In the genomic region with DNA sequence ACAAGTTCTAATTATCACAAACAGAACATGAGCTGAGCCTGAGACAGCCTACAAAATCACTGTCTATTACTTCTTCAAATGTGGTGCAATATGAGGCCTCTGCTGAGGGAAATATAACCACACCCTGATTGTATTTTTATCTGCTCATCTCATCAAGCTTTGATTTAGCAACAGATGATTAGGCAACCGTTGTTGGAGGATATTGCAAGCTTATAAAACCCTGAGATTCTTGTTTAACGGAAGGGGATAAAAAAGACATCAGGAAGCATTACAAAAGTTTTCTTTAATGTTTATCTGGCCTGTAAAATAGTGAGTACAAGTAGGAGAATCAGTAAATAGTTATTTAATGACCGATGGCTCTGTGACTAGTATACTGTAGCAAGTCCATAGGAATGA, we compare ENCODE assay signal across 11 cellular contexts.
DNase-seq lines count a peak whose midpoint lies in the region; ATAC-seq and TF ChIP-seq lines count a peak whose summit lies in the region.
"Had no signal": no experiment of that assay in that cellular context is flagged by ENCODE, and none has a peak within 500 bp of the region (broad histone marks: within the 10 kb centered on the region; RNA-seq: fewer than 3 reads in every experiment).

No MANE protein-coding gene starts in this region.

- H3K4me1 Mint-ChIP-seq in H9: 0 out of 4 replicates have a peak, but pooled peaks cover 0 to 2% of the 10 kb centered on the region in 2 experiments

- H2AFZ ChIP-seq in H9 (ENCODE audit: low read length): no peak overlapping the region

- no peaks in the 10 kb centered on the region for H3K23me2 ChIP-seq in H9 (ENCODE audit: insufficient read length, low read depth, low read length, poor library complexity, severe bottlenecking)

- H3K27me3 Mint-ChIP-seq in H9 (ENCODE audit: low read depth): no peaks in the 10 kb centered on the region

- H4K5ac ChIP-seq in H9 (ENCODE audit: insufficient read length, low read depth, low read length): no peak overlapping the region

- no peak overlapping the region for H3K27ac Mint-ChIP-seq in H9

- no peak overlapping the region for H3T11ph ChIP-seq in H9 (ENCODE audit: low read length)

- no peak overlapping the region for H3K9ac ChIP-seq in H9 (ENCODE audit: extremely low read depth, insufficient read length, low read length)

- H3K23ac ChIP-seq in H9 (ENCODE audit: insufficient read length, low read depth, low read length): no peak overlapping the region

- no peak overlapping the region for H4K91ac ChIP-seq in H9 (ENCODE audit: insufficient read length, low read depth, low read length)

- no peak overlapping the region for H3K4ac ChIP-seq in H9 (ENCODE audit: low read depth, low read length)

- no peak overlapping the region for H3K14ac ChIP-seq in H9 (ENCODE audit: insufficient read depth, low read length)

- intact Hi-C loops in sciatic nerve (cut with DNase I): no loop called here

- peak; percentile 95 for ATAC-seq in sciatic nerve
- ATAC-seq in GM21515 (IDR thresholded peaks at IDR 0.05; ENCODE audit: unreplicated experiment): no peak
- no peak for ATAC-seq in HG03135 (IDR thresholded peaks at IDR 0.05; ENCODE audit: unreplicated experiment)

- H3K4me3 Mint-ChIP-seq in H9: no peak overlapping the region

- H3K79me1 ChIP-seq in H9 (ENCODE audit: insufficient read depth, low read depth, low read length, poor library complexity, severe bottlenecking): no peaks in the 10 kb centered on the region

- no peaks in the 10 kb centered on the region for H3K9me3 Mint-ChIP-seq in H9

- H2BK5ac ChIP-seq in H9 (ENCODE audit: insufficient read length, low read length): no peak overlapping the region

- H3K27me3 ChIP-seq in H9 (ENCODE audit: insufficient read depth, low read length): no peaks in the 10 kb centered on the region; the same call in 1 of the 2 replicates
- H3K27me3 ChIP-seq: ascending aorta had no signal

- H4K8ac ChIP-seq in H9 (replicated peaks; ENCODE audit: insufficient read length, low read depth, low read length): no peak overlapping the region

- no peak overlapping the region for H2BK20ac ChIP-seq in H9 (ENCODE audit: low read depth, low read length, poor library complexity, severe bottlenecking)

- no CpG with 5 or more reads among the region's 3 CpGs for WGBS in H9 (ENCODE audit: extremely low coverage, insufficient read length, low lambda C conversion rate)

- no peak overlapping the region for H2AK5ac ChIP-seq in H9 (ENCODE audit: insufficient read length, low read length)

- no peak for TF ChIP-seq CTCF in H9 (conservative IDR thresholded peaks at IDR 0.05)

- DNase-seq in GM03348 (ENCODE audit: low spot score) (peak; percentile 61), NOMO-1 treated with dmso at 0.1 percent for 144 hours (lab: John Stamatoyannopoulos, UW; ENCODE audit: unreplicated experiment) (peak; percentile 74), fibroblast of gingiva (ENCODE audit: low read depth) (peak; percentile 88), sciatic nerve (ENCODE audit: low spot score) (no peak), H9 (no peak)
- DNase-seq in activated CD4-positive, CD25-positive, alpha-beta regulatory T cell treated with anti-CD3 and anti-CD28 coated beads, Interleukin-2, amount 50 U/mL, for 72 hours: no peak
- DNase-seq: GDM1, NCI-H2171 had no signal

- H2BK15ac ChIP-seq in H9 (ENCODE audit: low read depth, low read length): no peak overlapping the region

- no peak overlapping the region for H2BK12ac ChIP-seq in H9 (ENCODE audit: insufficient read length, low read depth, low read length)

- H2BK120ac ChIP-seq in H9 (ENCODE audit: low read depth, low read length, poor library complexity, severe bottlenecking): no peak overlapping the region

- no peaks in the 10 kb centered on the region for H3K79me2 ChIP-seq in H9 (ENCODE audit: insufficient read depth, low read length)

- no peaks in the 10 kb centered on the region for H3K36me3 Mint-ChIP-seq in H9 (ENCODE audit: insufficient read depth in 1 of 3, low read depth in 3 of 3)

- no peak overlapping the region for H3K18ac ChIP-seq in H9 (ENCODE audit: insufficient read length, low read depth, low read length)

- no peaks in the 10 kb centered on the region for H4K20me1 ChIP-seq in H9 (ENCODE audit: control insufficient read depth, insufficient read depth, insufficient read length)

- no peaks in the 10 kb centered on the region for H3K9me3 ChIP-seq in H9 (ENCODE audit: control insufficient read depth, low read depth, low read length)
- H3K9me3 ChIP-seq: ascending aorta had no signal

- H3K56ac ChIP-seq in H9 (ENCODE audit: insufficient read length, low read depth, low read length): no peak overlapping the region

- H3K4me1 ChIP-seq in H9 (ENCODE audit: insufficient read depth, low read length): no peaks in the 10 kb centered on the region

- H3K27ac ChIP-seq in H9 (ENCODE audit: insufficient read length, low read depth, low read length): no peak overlapping the region
- H3K27ac ChIP-seq: ascending aorta had no signal

- no peak overlapping the region for H3K4me2 ChIP-seq in H9 (ENCODE audit: insufficient read depth, insufficient read length, low read length)

Comparison
In these comparisons a context has a peak if more than half of its experiments do, and no peak if none do; other contexts are left out.
1. DNase-seq: peak in GM03348 (single experiment), NOMO-1 treated with dmso at 0.1 percent for 144 hours (single experiment) and fibroblast of gingiva (single experiment); none in sciatic nerve (single experiment), H9 (single experiment) and activated CD4-positive, CD25-positive, alpha-beta regulatory T cell treated with anti-CD3 and anti-CD28 coated beads, Interleukin-2, amount 50 U/mL, for 72 hours (single experiment).